ENCODE assay signal across 22 cellular contexts in the genomic region with DNA sequence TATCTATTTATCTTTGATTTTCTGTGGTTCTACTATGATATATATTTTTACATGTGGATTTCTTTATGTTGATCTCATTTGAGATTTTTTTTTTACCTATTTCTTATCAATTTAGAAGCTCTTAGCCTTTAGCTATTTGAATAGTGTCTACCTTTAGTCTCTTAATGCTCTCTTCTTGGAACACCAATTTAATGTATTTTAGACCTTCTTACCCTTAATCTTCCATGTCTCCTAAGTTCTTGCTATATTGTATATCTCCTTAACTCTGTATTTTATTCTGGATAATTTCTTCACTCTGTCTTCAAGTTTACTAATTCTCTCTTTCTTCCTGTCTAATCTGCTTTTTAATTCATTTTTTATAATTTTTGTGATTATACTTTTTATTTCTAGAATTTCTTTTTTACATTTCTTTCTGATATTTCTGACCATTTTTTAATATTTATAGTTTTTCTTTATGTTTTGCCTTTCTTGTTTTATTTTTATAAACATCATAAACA. TPM values are rescaled to one million over a fixed set of nuclear protein-coding genes. Genes with fewer than 3 reads are reported as not detected.
DNase-seq lines count a peak whose midpoint lies in the region; ATAC-seq, FAIRE-seq and TF ChIP-seq lines count a peak whose summit lies in the region.
"Had no signal": no experiment of that assay in that cellular context is flagged by ENCODE, and none has a peak within 500 bp of the region (broad histone marks: within the 10 kb centered on the region; RNA-seq: fewer than 3 reads in every experiment).

No MANE protein-coding gene starts in this region.

- H3K9ac ChIP-seq in SK-N-SH, result no peak overlapping the region
- no peak overlapping the region for H3K9ac ChIP-seq in mesenchymal stem cell (ENCODE audit: low read length)
- H3K9ac ChIP-seq: GM23248 had no signal

- no peaks in the 10 kb centered on the region for H3F3A ChIP-seq in SK-N-SH (replicated peaks; ENCODE audit: insufficient read depth)

- CTCF ChIA-PET in SK-N-SH (lab: Yijun Ruan, JAX), result no interaction called here

- no peak for ATAC-seq in SK-N-SH treated with all-trans-retinoic acid at 6 μM for 48 hours
- ATAC-seq in GM19467 (IDR thresholded peaks at IDR 0.05; ENCODE audit: unreplicated experiment), result no peak
- ATAC-seq in GM18861 (IDR thresholded peaks at IDR 0.05; ENCODE audit: unreplicated experiment), result no peak
- ATAC-seq: A549 had no signal

- H3K79me2 ChIP-seq in SK-N-SH (ENCODE audit: insufficient read depth), result no peaks in the 10 kb centered on the region

- H3K79me1 ChIP-seq in mesenchymal stem cell (replicated peaks; ENCODE audit: low read length, poor library complexity, severe bottlenecking), result no peaks in the 10 kb centered on the region

- H2BK5ac ChIP-seq in mesenchymal stem cell (ENCODE audit: low read depth, low read length, poor library complexity, severe bottlenecking), result peak overlapping the region; percentile 44

- H3K4ac ChIP-seq in mesenchymal stem cell (ENCODE audit: low read depth in 1 of 2, low read length in 2 of 2), result no peak overlapping the region

- H4K8ac ChIP-seq in mesenchymal stem cell (ENCODE audit: low read length), result no peak overlapping the region

- no peak overlapping the region for H2AFZ ChIP-seq in SK-N-SH (ENCODE audit: low read depth)
- no peak overlapping the region for H2AFZ ChIP-seq in mesenchymal stem cell (ENCODE audit: low read depth, low read length)
- H2AFZ ChIP-seq: GM23248 had no signal

- no peak overlapping the region for H2BK12ac ChIP-seq in mesenchymal stem cell (ENCODE audit: low read length in 2 of 2)

- H4K20me1 ChIP-seq in SK-N-SH (ENCODE audit: insufficient read depth), result no peaks in the 10 kb centered on the region

- no peak for TF ChIP-seq EP300 in SK-N-SH (IDR thresholded peaks at IDR 0.05; ENCODE audit: borderline replicate concordance in 1 of 2, low read depth in 1 of 2, low read length in 1 of 2)

- no peak overlapping the region for H3K18ac ChIP-seq in mesenchymal stem cell (ENCODE audit: low read depth in 1 of 2, low read length in 2 of 2)

- H3K9me3 ChIP-seq in SK-N-SH (peaks cover 7% of the 10 kb centered on the region; the same call in 1 of the 2 replicates), mesenchymal stem cell (ENCODE audit: control insufficient read depth, low read length) (peaks cover 20% of the 10 kb centered on the region)
- H3K9me3 ChIP-seq: A549 had no signal

- H2BK120ac ChIP-seq in mesenchymal stem cell (ENCODE audit: low read depth, low read length), result no peak overlapping the region

- H3K36me3 ChIP-seq in SK-N-SH (replicated peaks in 1 of 2; ENCODE audit: control insufficient read depth in 1 of 2, insufficient read depth in 2 of 2, low read length in 1 of 2) (no peaks in the 10 kb centered on the region), mesenchymal stem cell (ENCODE audit: control insufficient read depth in 1 of 2, insufficient read depth in 2 of 2, low read depth in 1 of 2, low read length in 2 of 2) (no peaks in the 10 kb centered on the region)

- TF ChIP-seq RAD21 in SK-N-SH (IDR thresholded peaks at IDR 0.05; ENCODE audit: low read length), result no peak

- H3K4me1 ChIP-seq in SK-N-SH (ENCODE audit: control insufficient read depth in 1 of 2, insufficient read depth in 2 of 2, low read depth in 1 of 2, low read length in 1 of 2) (peaks cover 4 to 5% of the 10 kb centered on the region in 2 experiments; a peak in 2 of 4 replicates), mesenchymal stem cell (ENCODE audit: control insufficient read depth, insufficient read depth, low read depth, low read length) (no peaks in the 10 kb centered on the region)
- H3K4me1 ChIP-seq: A549, Caco-2 had no signal

- no peak for TF ChIP-seq CTCF in SK-N-SH (IDR thresholded peaks at IDR 0.05)

- no peaks in the 10 kb centered on the region for H3K9me2 ChIP-seq in SK-N-SH

- DNase-seq in SK-N-SH, result no peak
- no peak for DNase-seq in mesenchymal stem cell
- DNase-seq in COR-L47 (lab: John Stamatoyannopoulos, UW), result no peak
- DNase-seq: ACHN; C1 segment of cervical spinal cord; Caco-2; CD4-positive, alpha-beta memory T cell; DMS153; DND-41; GF-D8; GM23248; H7; HCEC 1CT had no signal

- no peak overlapping the region for H3K14ac ChIP-seq in mesenchymal stem cell (ENCODE audit: low read length in 2 of 2)

- H3K27me3 ChIP-seq in SK-N-SH (ENCODE audit: insufficient read depth) (no peaks in the 10 kb centered on the region), mesenchymal stem cell (ENCODE audit: control insufficient read depth in 1 of 2, insufficient read depth in 1 of 2, low read length in 2 of 2) (no peaks in the 10 kb centered on the region)

- POLR2A ChIA-PET in SK-N-SH (lab: Yijun Ruan, JAX), result no interaction called here

- H3K23ac ChIP-seq in mesenchymal stem cell (ENCODE audit: low read length in 2 of 2), result no peak overlapping the region

- no peak overlapping the region for H2AK5ac ChIP-seq in mesenchymal stem cell (ENCODE audit: low read length, severe bottlenecking)

- H3K4me2 ChIP-seq in SK-N-SH (no peak overlapping the region), mesenchymal stem cell (ENCODE audit: low read length, poor library complexity, severe bottlenecking) (no peak overlapping the region)
- H3K4me2 ChIP-seq: A549 had no signal

- FAIRE-seq in endometrium (lab: Jason Lieb, UNC), result peak; percentile 54
- FAIRE-seq: A549, GM12891, GM18507, H1 had no signal

- H2BK15ac ChIP-seq in mesenchymal stem cell (ENCODE audit: low read depth, poor library complexity, severe bottlenecking), result no peak overlapping the region

- H3K27ac ChIP-seq in SK-N-SH (ENCODE audit: low read depth in 2 of 2, low read length in 1 of 2) (no peak overlapping the region), mesenchymal stem cell (ENCODE audit: low read length, poor library complexity, severe bottlenecking) (no peak overlapping the region)
- H3K27ac ChIP-seq: 22Rv1, A549, GM23248 had no signal

- H3K4me3 ChIP-seq in SK-N-SH (ENCODE audit: low read depth in 2 of 2, low read length in 1 of 2), result no peak overlapping the region
- no peak overlapping the region for H3K4me3 ChIP-seq in mesenchymal stem cell (ENCODE audit: insufficient read depth in 1 of 2, low read depth in 1 of 2, low read length in 2 of 2)
- H3K4me3 ChIP-seq: A549, GM23248 had no signal

- H4K91ac ChIP-seq in mesenchymal stem cell (ENCODE audit: low read length), result no peak overlapping the region

TF ChIP-seq in SK-N-SH treated with all-trans-retinoic acid at 6 μM for 48 hours, 23 proteins besides CTCF, POLR2A, EP300 and RAD21:
- no peak for TF ChIP-seq SNAI2 (CRISPR knock-in tag; IDR thresholded peaks at IDR 0.05)
- TF ChIP-seq PPARA (CRISPR knock-in tag; IDR thresholded peaks at IDR 0.05; ENCODE audit: borderline replicate concordance), result no peak
- no peak for TF ChIP-seq ZC3H10 (CRISPR knock-in tag; IDR thresholded peaks at IDR 0.05)
- TF ChIP-seq ZNF70 (CRISPR knock-in tag; IDR thresholded peaks at IDR 0.05), result no peak
- peak; percentile 96 for TF ChIP-seq ZFP30 (CRISPR knock-in tag; IDR thresholded peaks at IDR 0.05)

TF ChIP-seq in SK-N-SH, 30 proteins besides CTCF, POLR2A, EP300 and RAD21:
- TF ChIP-seq TEAD4 (IDR thresholded peaks at IDR 0.05; ENCODE audit: borderline replicate concordance, insufficient read depth) (no peak), MEF2A (IDR thresholded peaks at IDR 0.05; ENCODE audit: borderline replicate concordance, low read depth) (no peak), SIN3A (IDR thresholded peaks at IDR 0.05; ENCODE audit: borderline replicate concordance, low read depth, low read length) (no peak), TAF1 (IDR thresholded peaks at IDR 0.05; ENCODE audit: borderline replicate concordance, low read depth, low read length) (no peak), YY1 (IDR thresholded peaks at IDR 0.05; ENCODE audit: low read depth) (no peak), EZH2phosphoT487 (IDR thresholded peaks at IDR 0.05; ENCODE audit: borderline replicate concordance, low read depth) (no peak), FOXJ3 (CRISPR knock-in tag; IDR thresholded peaks at IDR 0.05) (no peak)
- TF ChIP-seq, protein P1, sequence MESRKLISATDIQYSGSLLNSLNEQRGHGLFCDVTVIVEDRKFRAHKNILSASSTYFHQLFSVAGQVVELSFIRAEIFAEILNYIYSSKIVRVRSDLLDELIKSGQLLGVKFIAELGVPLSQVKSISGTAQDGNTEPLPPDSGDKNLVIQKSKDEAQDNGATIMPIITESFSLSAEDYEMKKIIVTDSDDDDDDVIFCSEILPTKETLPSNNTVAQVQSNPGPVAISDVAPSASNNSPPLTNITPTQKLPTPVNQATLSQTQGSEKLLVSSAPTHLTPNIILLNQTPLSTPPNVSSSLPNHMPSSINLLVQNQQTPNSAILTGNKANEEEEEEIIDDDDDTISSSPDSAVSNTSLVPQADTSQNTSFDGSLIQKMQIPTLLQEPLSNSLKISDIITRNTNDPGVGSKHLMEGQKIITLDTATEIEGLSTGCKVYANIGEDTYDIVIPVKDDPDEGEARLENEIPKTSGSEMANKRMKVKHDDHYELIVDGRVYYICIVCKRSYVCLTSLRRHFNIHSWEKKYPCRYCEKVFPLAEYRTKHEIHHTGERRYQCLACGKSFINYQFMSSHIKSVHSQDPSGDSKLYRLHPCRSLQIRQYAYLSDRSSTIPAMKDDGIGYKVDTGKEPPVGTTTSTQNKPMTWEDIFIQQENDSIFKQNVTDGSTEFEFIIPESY (IDR thresholded peaks at IDR 0.05; ENCODE audit: borderline replicate concordance, low read depth), result no peak
- TF ChIP-seq, protein P2, sequence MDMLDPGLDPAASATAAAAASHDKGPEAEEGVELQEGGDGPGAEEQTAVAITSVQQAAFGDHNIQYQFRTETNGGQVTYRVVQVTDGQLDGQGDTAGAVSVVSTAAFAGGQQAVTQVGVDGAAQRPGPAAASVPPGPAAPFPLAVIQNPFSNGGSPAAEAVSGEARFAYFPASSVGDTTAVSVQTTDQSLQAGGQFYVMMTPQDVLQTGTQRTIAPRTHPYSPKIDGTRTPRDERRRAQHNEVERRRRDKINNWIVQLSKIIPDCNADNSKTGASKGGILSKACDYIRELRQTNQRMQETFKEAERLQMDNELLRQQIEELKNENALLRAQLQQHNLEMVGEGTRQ (IDR thresholded peaks at IDR 0.05; ENCODE audit: borderline replicate concordance, low read depth, low read length), result no peak

RNA-seq across cellular contexts. Expression of gene CSTF2T, which starts 27.3 kb away (rescaled TPM):
- 4.3 and 4.6 TPM in 2 replicates for polyA plus RNA-seq in SK-N-SH (2012; rRNA removed)
- 4.7 and 5.4 TPM in 2 replicates for polyA plus RNA-seq in SK-N-SH (2012; cell fraction: cytosol; rRNA removed)
- polyA plus RNA-seq in SK-N-SH (2012; cell fraction: nucleus; rRNA removed), result 2.4 and 3.3 TPM in 2 replicates
- polyA plus RNA-seq in mesenchymal stem cell (2013, experiment 1 of 2), result 7.5 TPM
- polyA plus RNA-seq in mesenchymal stem cell (2013, experiment 2 of 2), result 7.7 TPM
